21 cellular contexts compared by ENCODE assay signal in the genomic region with DNA sequence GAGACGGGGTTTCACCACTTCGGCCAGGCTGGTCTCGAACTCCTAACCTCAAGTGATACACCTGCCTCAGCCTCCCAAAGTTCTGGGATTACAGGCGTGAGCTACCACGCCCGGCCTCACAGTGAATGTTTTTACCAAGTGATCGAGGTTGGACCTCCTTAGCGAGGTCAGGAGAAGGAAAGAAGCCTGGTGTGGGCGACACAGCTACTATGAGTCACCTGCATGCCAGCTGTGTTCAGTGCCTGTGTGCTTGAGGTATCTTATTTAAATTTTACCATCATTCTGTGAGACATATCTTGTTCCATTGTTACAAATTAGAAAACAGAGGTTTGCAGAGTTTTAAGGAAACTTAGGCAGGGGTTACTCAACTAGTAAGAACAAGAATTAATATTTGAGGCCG.
DNase-seq lines count a peak whose midpoint lies in the region; ATAC-seq, FAIRE-seq and TF ChIP-seq lines count a peak whose summit lies in the region.
"Had no signal": no experiment of that assay in that cellular context is flagged by ENCODE, and none has a peak within 500 bp of the region (broad histone marks: within the 10 kb centered on the region; RNA-seq: fewer than 3 reads in every experiment).

No MANE protein-coding gene starts in this region.

- peaks cover 10% of the 10 kb centered on the region for H3K27me3 Mint-ChIP-seq in activated CD4-positive, alpha-beta T cell treated with anti-CD3 and anti-CD28 coated beads, Interleukin-2, amount 10 ng/mL, durations not matched to agents 24 days and 14 days

- no peak for TF ChIP-seq CTCF in foreskin keratinocyte (conservative IDR thresholded peaks at IDR 0.05)
- no peak for TF ChIP-seq CTCF in testis (IDR thresholded peaks at IDR 0.05)

- H3K36me3 Mint-ChIP-seq in activated CD4-positive, alpha-beta T cell treated with anti-CD3 and anti-CD28 coated beads, Interleukin-2, amount 10 ng/mL, durations not matched to agents 24 days and 14 days (ENCODE audit: low read depth): no peaks in the 10 kb centered on the region
- H3K36me3 Mint-ChIP-seq: IgD-negative memory B cell had no signal

- H3K9me3 ChIP-seq in testis: no peaks in the 10 kb centered on the region
- H3K9me3 ChIP-seq: BLaER1, SK-N-SH had no signal

- no peaks in the 10 kb centered on the region for H3K9me3 Mint-ChIP-seq in activated CD4-positive, alpha-beta T cell treated with anti-CD3 and anti-CD28 coated beads, Interleukin-2, amount 10 ng/mL, durations not matched to agents 24 days and 14 days
- H3K9me3 Mint-ChIP-seq: CD4-positive, alpha-beta T cell had no signal

- 95% methylated on average over 10 of the region's 10 CpGs for WGBS in testis, 2 donors

- H3K4me3 Mint-ChIP-seq in activated CD4-positive, alpha-beta T cell treated with anti-CD3 and anti-CD28 coated beads, Interleukin-2, amount 10 ng/mL, durations not matched to agents 24 days and 14 days: no peak overlapping the region
- H3K4me3 Mint-ChIP-seq: CD4-positive, alpha-beta T cell; IgD-negative memory B cell had no signal

- no peak overlapping the region for H3K27ac Mint-ChIP-seq in activated CD4-positive, alpha-beta T cell treated with anti-CD3 and anti-CD28 coated beads, Interleukin-2, amount 10 ng/mL, durations not matched to agents 24 days and 14 days
- H3K27ac Mint-ChIP-seq: CD4-positive, alpha-beta T cell; IgD-negative memory B cell had no signal

- intact Hi-C loops in activated CD4-positive, alpha-beta T cell treated with anti-CD3 and anti-CD28 coated beads, Interleukin-2, amount 10 ng/mL, durations not matched to agents 24 days and 14 days (cut with micrococcal nuclease): no loop called here
- intact Hi-C loops in testis (cut with DNase I; ENCODE audit: low total_unique reads): no loop called here

- H3K27ac ChIP-seq in foreskin keratinocyte (no peak overlapping the region), testis (no peak overlapping the region)
- H3K27ac ChIP-seq: BLaER1 had no signal

- ATAC-seq in foreskin keratinocyte: peak; percentile 65

- peak; percentile 11 for DNase-seq in H4 (ENCODE audit: low spot score)
- DNase-seq in RPMI7951 (ENCODE audit: low read depth): peak; percentile 50
- DNase-seq in foreskin keratinocyte: peak in 1 of 2 donors; percentile 32
- peak; percentile 70 for DNase-seq in urothelium cell line (ENCODE audit: low spot score)
- DNase-seq in activated CD4-positive, alpha-beta T cell treated with anti-CD3 and anti-CD28 coated beads, Interleukin-2, amount 10 ng/mL, durations not matched to agents 24 days and 14 days: no peak
- DNase-seq in GM19240 (ENCODE audit: insufficient read length, low spot score): no peak
- no peak for DNase-seq in testis
- DNase-seq: ACHN; CD4-positive, alpha-beta T cell; COR-L47; DMS79; NCI-H1092; NCI-H1436; NCI-H187 treated with DMSO at 0.1 percent for 48 hours; NK-92 treated with Interleukin-12 subunit alpha and Interleukin-12 subunit beta, amount 100 ng/mL, for 24 hours; SIG-M5; SK-N-SH had no signal

- peaks cover 11% of the 10 kb centered on the region for H3K27me3 ChIP-seq in foreskin keratinocyte
- no peaks in the 10 kb centered on the region for H3K27me3 ChIP-seq in testis
- H3K27me3 ChIP-seq: BLaER1 had no signal

- H3K4me1 ChIP-seq in foreskin keratinocyte (no peaks in the 10 kb centered on the region), testis (no peaks in the 10 kb centered on the region)
- H3K4me1 ChIP-seq: BLaER1 had no signal

- TF ChIP-seq POLR2A in testis (IDR thresholded peaks at IDR 0.05): no peak

- H3K4me1 Mint-ChIP-seq in activated CD4-positive, alpha-beta T cell treated with anti-CD3 and anti-CD28 coated beads, Interleukin-2, amount 10 ng/mL, durations not matched to agents 24 days and 14 days: no peaks in the 10 kb centered on the region
- H3K4me1 Mint-ChIP-seq: IgD-negative memory B cell had no signal

- FAIRE-seq in urothelium cell line (lab: Jason Lieb, UNC): no peak
- FAIRE-seq: GM12891, H1 had no signal

- no peaks in the 10 kb centered on the region for H3K36me3 ChIP-seq in testis (ENCODE audit: low read depth, missing control alignments)
- H3K36me3 ChIP-seq: BLaER1 had no signal

- no peak overlapping the region for H3K4me3 ChIP-seq in testis
- H3K4me3 ChIP-seq: BLaER1 had no signal

Comparison
In these comparisons a context has a peak if more than half of its experiments do, and no peak if none do; other contexts are left out.
1. DNase-seq: peak in H4 (single experiment), RPMI7951 (single experiment) and urothelium cell line (single experiment); none in activated CD4-positive, alpha-beta T cell treated with anti-CD3 and anti-CD28 coated beads, Interleukin-2, amount 10 ng/mL, durations not matched to agents 24 days and 14 days (single experiment), GM19240 (single experiment) and testis (single experiment).